ENCODE assay signal across 22 cellular contexts in the genomic region with DNA sequence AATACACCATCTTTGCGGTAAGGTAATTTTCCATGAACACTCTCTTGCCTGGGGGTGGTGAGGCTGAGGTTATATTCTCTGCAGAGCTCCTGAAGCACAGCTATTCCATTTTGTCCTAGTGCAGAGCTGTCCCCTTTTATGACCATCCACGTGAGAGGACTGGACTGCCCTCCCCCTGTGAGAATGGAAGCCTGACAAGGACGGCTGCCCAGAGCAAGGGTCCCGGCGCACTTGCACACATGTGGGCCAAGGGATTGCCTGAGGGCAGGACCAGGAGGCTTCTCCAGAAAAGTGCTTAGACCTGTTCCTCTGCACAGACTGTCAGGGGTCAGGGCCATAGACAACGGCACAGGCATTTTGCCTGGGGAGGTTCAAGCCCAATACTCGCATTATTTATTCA.
"Had no signal": no experiment of that assay in that cellular context is flagged by ENCODE, and none has a peak within 500 bp of the region (broad histone marks: within the 10 kb centered on the region; RNA-seq: fewer than 3 reads in every experiment).

No MANE protein-coding gene starts in this region.

- H3K27me3 ChIP-seq: breast epithelium, gastroesophageal sphincter, pancreas, right atrium auricular region, tibial nerve, vagina had no signal

- H3K9me3 ChIP-seq: breast epithelium, pancreas, psoas muscle, right atrium auricular region, vagina had no signal

- H3K36me3 ChIP-seq: breast epithelium, pancreas, right atrium auricular region, vagina had no signal

- H3K9me3 Mint-ChIP-seq: activated T-cell treated with anti-CD3 and anti-CD28 coated beads, Interleukin-2, amount 50 U/mL, for 4 hours; activated T-helper 2 cell treated with anti-CD3 and anti-CD28 coated beads, Interferon-gamma antibody, Interleukin-2, Interleukin-4, amounts not matched to agents 10 μg/mL and 5 μg/mL and 100 μg/mL, durations not matched to agents 14 hours and 24 hours and 36 hours; stimulated activated naive CD8-positive, alpha-beta T cell treated with anti-CD3 and anti-CD28 coated beads, Interleukin-15, Interleukin-2, amounts not matched to agents 100 ng/mL and 50 ng/mL, for 24 hours had no signal

- ATAC-seq: activated T-cell treated with anti-CD3 and anti-CD28 coated beads, Interleukin-2, amount 50 U/mL, for 4 hours; gastroesophageal sphincter; left cardiac atrium; pancreas; psoas muscle had no signal

- H3K27me3 Mint-ChIP-seq: activated naive CD8-positive, alpha-beta T cell; stimulated activated naive CD8-positive, alpha-beta T cell treated with anti-CD3 and anti-CD28 coated beads, Interleukin-15, Interleukin-2, amounts not matched to agents 100 ng/mL and 50 ng/mL, for 24 hours had no signal

- H3K27ac Mint-ChIP-seq: activated naive CD8-positive, alpha-beta T cell; activated T-helper 2 cell treated with anti-CD3 and anti-CD28 coated beads, Interferon-gamma antibody, Interleukin-2, Interleukin-4, amounts not matched to agents 10 μg/mL and 5 μg/mL and 100 μg/mL, durations not matched to agents 14 hours and 24 hours and 36 hours; endodermal cell; memory B cell; nephron progenitor cell; stimulated activated naive CD8-positive, alpha-beta T cell treated with anti-CD3 and anti-CD28 coated beads, Interleukin-15, Interleukin-2, amounts not matched to agents 100 ng/mL and 50 ng/mL, for 24 hours had no signal

- H3K4me1 ChIP-seq: breast epithelium had no signal

- H3K4me3 ChIP-seq: breast epithelium, coronary artery, gastroesophageal sphincter, pancreas, psoas muscle, right atrium auricular region, tibial nerve, vagina had no signal

- H3K27ac ChIP-seq: breast epithelium, coronary artery, gastroesophageal sphincter, psoas muscle, right atrium auricular region, tibial nerve, vagina had no signal

- H3K4me3 Mint-ChIP-seq: activated naive CD8-positive, alpha-beta T cell; activated T-cell treated with anti-CD3 and anti-CD28 coated beads, Interleukin-2, amount 50 U/mL, for 4 hours; endodermal cell; memory B cell; nephron progenitor cell; stimulated activated naive CD8-positive, alpha-beta T cell treated with anti-CD3 and anti-CD28 coated beads, Interleukin-15, Interleukin-2, amounts not matched to agents 100 ng/mL and 50 ng/mL, for 24 hours had no signal

- FAIRE-seq: islet of Langerhans, pancreas, TTC549 had no signal

- DNase-seq: activated CD4-positive, alpha-beta T cell treated with anti-CD3 and anti-CD28 coated beads, Interleukin-2, amount 50 U/mL, for 48 hours; activated CD8-positive, alpha-beta memory T cell treated with anti-CD3 and anti-CD28 coated beads, Interleukin-2, amount 50 U/mL, for 48 hours; activated naive CD4-positive, alpha-beta T cell; activated T-cell treated with anti-CD3 and anti-CD28 coated beads, Interleukin-2, amount 50 U/mL, for 4 hours; endodermal cell; left cardiac atrium; nephron progenitor cell; pancreas; psoas muscle; stimulated activated CD4-positive, alpha-beta T cell treated with anti-CD3 and anti-CD28 coated beads, Interleukin-1b, Interleukin-23, amount 100 ng/mL, for 48 hours had no signal
